Comparison of ENCODE assay signal across 7 cellular contexts in genomic region chr4:110631582-110632505, GRCh38. TPM values are rescaled to one million over a fixed set of nuclear protein-coding genes. Genes with fewer than 3 reads are reported as not detected.
DNase-seq lines count a peak whose midpoint lies in the region; ATAC-seq, FAIRE-seq and TF ChIP-seq lines count a peak whose summit lies in the region.

No MANE protein-coding gene starts in this region.

- H3K4me1 ChIP-seq in HepG2 (ENCODE audit: insufficient read depth, low read length): 0 out of 2 replicates have a peak, but pooled peaks cover 4% of the 10 kb centered on the region

- DNase-seq in GM03348 (ENCODE audit: low spot score) (peak; percentile 31), HS-5 (ENCODE audit: low read depth) (peak; percentile 83), RPMI8226 (peak; percentile 7), dedifferentiated amniotic fluid mesenchymal stem cell (ENCODE audit: extremely low spot score) (peak; percentile 76), HepG2 (ENCODE audit: low spot score) (peak; percentile 54)
- DNase-seq in stimulated activated CD8-positive, alpha-beta memory T cell treated with anti-CD3 and anti-CD28 coated beads, Interleukin-4, amount 100 ng/mL, for 48 hours: peak; percentile 68

- no peaks in the 10 kb centered on the region for H3K36me3 ChIP-seq in HepG2 (replicated peaks in 1 of 2; ENCODE audit: control insufficient read depth in 1 of 2, insufficient read depth in 2 of 2, low read length in 2 of 2)

- in situ Hi-C loops in HepG2 (cut with HindIII; ENCODE audit: extremely low pct_ligation_motif_present, low pct_unique_long_range_greater_than_20kb): loop anchor here (5.0 kb wide), 3 partner anchors 335 to 1000 kb away; no protein-coding TSS in a partner anchor

- CTCF ChIA-PET in HepG2 (lab: Yijun Ruan, JAX; ENCODE audit: low intra/inter-chr PET ratio, low total read pairs): interaction anchor here (0.7 to 1.8 kb wide), 5 partner anchors 292 to 999 kb away, joined by 3 to 21 read pairs (median 5); no protein-coding TSS in a partner anchor

- H3K27ac ChIP-seq in HepG2 (ENCODE audit: extremely low read length, insufficient read depth, low read length): no peak overlapping the region

- no peaks in the 10 kb centered on the region for H4K20me1 ChIP-seq in HepG2 (ENCODE audit: insufficient read depth, low read length)

- no TSS peak for BruUV-seq in HepG2 (replicated peaks; lab: Mats Ljungman, UMichigan)

- peak; percentile 98 for ATAC-seq in GM21381 (IDR thresholded peaks at IDR 0.05; ENCODE audit: unreplicated experiment)
- peak; percentile 99 for ATAC-seq in HepG2

- H3K4me3 ChIP-seq in HepG2 (replicated peaks in 1 of 3; ENCODE audit: insufficient read depth in 1 of 3, low read depth in 2 of 3, low read length in 3 of 3): peak overlapping the region in 1 of 3 experiments; percentile 46; a peak in 1 of 6 replicates

- 54% methylated on average over 37 of the region's 63 CpGs for WGBS in HepG2 (ENCODE audit: low lambda C conversion rate)

- peak; percentile 95 for TF ChIP-seq RAD21 in HepG2 (CRISPR knock-in tag; IDR thresholded peaks at IDR 0.05)

- TF ChIP-seq EP300 in HepG2 (IDR thresholded peaks at IDR 0.05; ENCODE audit: low read depth in 2 of 2, low read length in 2 of 2): no peak
- no peak for TF ChIP-seq EP300 in HepG2 (CRISPR knock-in tag; IDR thresholded peaks at IDR 0.05; ENCODE audit: borderline replicate concordance)

- H3K27me3 ChIP-seq in HepG2 (ENCODE audit: control insufficient read depth in 1 of 2, insufficient read depth in 2 of 2, low read length in 2 of 2): peaks cover 2 to 74% of the 10 kb centered on the region in 2 experiments

- FAIRE-seq in HepG2 (lab: Jason Lieb, UNC): peak; percentile 44

- no peaks in the 10 kb centered on the region for H3K9me3 ChIP-seq in HepG2 (ENCODE audit: low read length)

- H3K79me2 ChIP-seq in HepG2 (ENCODE audit: insufficient read depth, low read length): no peaks in the 10 kb centered on the region

- no peak for TF ChIP-seq POLR2A in HepG2 (IDR thresholded peaks at IDR 0.05; ENCODE audit: insufficient read depth in 1 of 2, low read depth in 2 of 2, low read length in 2 of 2)

- POLR2A ChIA-PET in HepG2 (lab: Yijun Ruan, JAX): no interaction called here

- peak; percentile 96 for TF ChIP-seq CTCF in HepG2 (CRISPR knock-in tag; IDR thresholded peaks at IDR 0.05)

- H3K4me2 ChIP-seq in HepG2 (ENCODE audit: low read depth, low read length): peak overlapping the region; percentile 55

- no peak overlapping the region for H3K9ac ChIP-seq in HepG2 (ENCODE audit: insufficient read depth, low read depth, low read length)

- intact Hi-C loops in HepG2 (cut with micrococcal nuclease; ENCODE audit: unreplicated experiment): loop anchor here (1.0 to 5.0 kb wide), 4 partner anchors 327 to 1400 kb away; no protein-coding TSS in a partner anchor

- H2AFZ ChIP-seq in HepG2 (ENCODE audit: low read length): no peak overlapping the region

TF ChIP-seq in HepG2, 621 proteins besides CTCF, POLR2A, EP300 and RAD21 (continues in another document):
- TF ChIP-seq NR2F1 (CRISPR knock-in tag; IDR thresholded peaks at IDR 0.05) (no peak), YEATS4 (CRISPR knock-in tag; IDR thresholded peaks at IDR 0.05; ENCODE audit: borderline replicate concordance) (0 out of 2 replicates have a peak, but pooled peaks have one; percentile 16), ZNF75D (CRISPR knock-in tag; IDR thresholded peaks at IDR 0.05; ENCODE audit: borderline replicate concordance) (no peak), ARNTL (CRISPR knock-in tag; IDR thresholded peaks at IDR 0.05) (no peak), ZNF552 (CRISPR knock-in tag; IDR thresholded peaks at IDR 0.05; ENCODE audit: borderline replicate concordance) (no peak), GABPA (IDR thresholded peaks at IDR 0.05; ENCODE audit: low read depth, low read length) (no peak), GABPA (CRISPR knock-in tag; IDR thresholded peaks at IDR 0.05; ENCODE audit: low read depth) (no peak), ZNF225 (CRISPR knock-in tag; IDR thresholded peaks at IDR 0.05) (no peak), ZNF777 (CRISPR knock-in tag; IDR thresholded peaks at IDR 0.05) (no peak), ZBTB38 (CRISPR knock-in tag; IDR thresholded peaks at IDR 0.05) (no peak), ELF4 (CRISPR knock-in tag; IDR thresholded peaks at IDR 0.05; ENCODE audit: borderline replicate concordance) (no peak), KMT2B (CRISPR knock-in tag; IDR thresholded peaks at IDR 0.05) (no peak), MED8 (CRISPR knock-in tag; IDR thresholded peaks at IDR 0.05; ENCODE audit: insufficient replicate concordance) (no peak), HDAC2 (CRISPR knock-in tag; IDR thresholded peaks at IDR 0.05) (no peak), ZMYM3 (CRISPR knock-in tag; IDR thresholded peaks at IDR 0.05) (no peak), MLLT10 (CRISPR knock-in tag; IDR thresholded peaks at IDR 0.05) (no peak), ZNF629 (CRISPR knock-in tag; conservative IDR thresholded peaks at IDR 0.05) (no peak), FUBP1 (CRISPR knock-in tag; IDR thresholded peaks at IDR 0.05; ENCODE audit: borderline replicate concordance) (no peak), CBX2 (IDR thresholded peaks at IDR 0.05; ENCODE audit: low read depth, low read length) (no peak), CBX2 (CRISPR knock-in tag; IDR thresholded peaks at IDR 0.05; ENCODE audit: low read depth) (no peak), POLR2G (IDR thresholded peaks at IDR 0.05; ENCODE audit: low read depth, low read length) (no peak), REXO4 (CRISPR knock-in tag; IDR thresholded peaks at IDR 0.05; ENCODE audit: borderline replicate concordance) (no peak), MAFG (CRISPR knock-in tag; IDR thresholded peaks at IDR 0.05) (no peak), GATAD2A (CRISPR knock-in tag; IDR thresholded peaks at IDR 0.05) (no peak), ZKSCAN1 (IDR thresholded peaks at IDR 0.05; ENCODE audit: low read length) (0 out of 2 replicates have a peak, but pooled peaks have one; percentile 17), MTA3 (CRISPR knock-in tag; IDR thresholded peaks at IDR 0.05) (no peak)
- TF ChIP-seq, protein P1, sequence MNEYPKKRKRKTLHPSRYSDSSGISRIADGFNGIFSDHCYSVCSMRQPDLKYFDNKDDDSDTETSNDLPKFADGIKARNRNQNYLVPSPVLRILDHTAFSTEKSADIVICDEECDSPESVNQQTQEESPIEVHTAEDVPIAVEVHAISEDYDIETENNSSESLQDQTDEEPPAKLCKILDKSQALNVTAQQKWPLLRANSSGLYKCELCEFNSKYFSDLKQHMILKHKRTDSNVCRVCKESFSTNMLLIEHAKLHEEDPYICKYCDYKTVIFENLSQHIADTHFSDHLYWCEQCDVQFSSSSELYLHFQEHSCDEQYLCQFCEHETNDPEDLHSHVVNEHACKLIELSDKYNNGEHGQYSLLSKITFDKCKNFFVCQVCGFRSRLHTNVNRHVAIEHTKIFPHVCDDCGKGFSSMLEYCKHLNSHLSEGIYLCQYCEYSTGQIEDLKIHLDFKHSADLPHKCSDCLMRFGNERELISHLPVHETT (CRISPR knock-in tag; conservative IDR thresholded peaks at IDR 0.05): no peak
- TF ChIP-seq, protein P2, sequence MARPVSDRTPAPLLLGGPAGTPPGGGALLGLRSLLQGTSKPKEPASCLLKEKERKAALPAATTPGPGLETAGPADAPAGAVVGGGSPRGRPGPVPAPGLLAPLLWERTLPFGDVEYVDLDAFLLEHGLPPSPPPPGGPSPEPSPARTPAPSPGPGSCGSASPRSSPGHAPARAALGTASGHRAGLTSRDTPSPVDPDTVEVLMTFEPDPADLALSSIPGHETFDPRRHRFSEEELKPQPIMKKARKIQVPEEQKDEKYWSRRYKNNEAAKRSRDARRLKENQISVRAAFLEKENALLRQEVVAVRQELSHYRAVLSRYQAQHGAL (CRISPR knock-in tag; IDR thresholded peaks at IDR 0.05; ENCODE audit: not compliant biosample characterization): no peak

RNA-seq across cellular contexts. Expression of gene PITX2, which starts 9.0 kb away (rescaled TPM):
- total RNA-seq in HepG2 (2016; rRNA removed; fragmentation: Illumina TruSeq; extraction: Trizol): not detected in 2 replicates
- total RNA-seq in HepG2 (2016; cell fraction: cytosol; rRNA removed; fragmentation: Illumina TruSeq; extraction: Trizol; ENCODE audit: low read depth): not detected in 2 replicates
- not detected in 2 replicates for total RNA-seq in HepG2 (2016; cell fraction: insoluble cytoplasmic fraction; rRNA removed; fragmentation: Illumina TruSeq; extraction: Trizol)
- not detected in 2 replicates for total RNA-seq in HepG2 (2016; cell fraction: membrane; rRNA removed; fragmentation: Illumina TruSeq; extraction: Trizol)
- total RNA-seq in HepG2 (2016; cell fraction: nucleus; rRNA removed; fragmentation: Illumina TruSeq; extraction: Trizol): not detected in 2 replicates
- not detected in 2 replicates for polyA plus RNA-seq in HepG2 (2011; rRNA removed)
- polyA plus RNA-seq in HepG2 (2011; cell fraction: cytosol; rRNA removed): not detected in 2 replicates
- polyA plus RNA-seq in HepG2 (2011; cell fraction: nucleus; rRNA removed): not detected in 2 replicates
- not detected in 2 replicates for polyA plus RNA-seq in HepG2 (2012)
- not detected in 2 replicates for polyA plus RNA-seq in HepG2 (2016; cell fraction: cytosol; fragmentation: Illumina TruSeq; extraction: Trizol; ENCODE audit: low read depth)
- polyA plus RNA-seq in HepG2 (2016; cell fraction: insoluble cytoplasmic fraction; fragmentation: Illumina TruSeq; extraction: Trizol; ENCODE audit: low read depth): not detected in 2 replicates
- polyA plus RNA-seq in HepG2 (2016; cell fraction: membrane; fragmentation: Illumina TruSeq; extraction: Trizol; ENCODE audit: low read depth): not detected in 2 replicates
- polyA plus RNA-seq in HepG2 (2016; cell fraction: nucleus; fragmentation: Illumina TruSeq; extraction: Trizol; ENCODE audit: insufficient read depth, low read depth): not detected in 2 replicates
- polyA minus RNA-seq in HepG2 (2011; rRNA and poly(A)+ RNA removed; ENCODE audit: low replicate concordance): 7.3 TPM in 1 of 2 replicates, not detected in the other
- polyA minus RNA-seq in HepG2 (2011; cell fraction: cytosol; rRNA and poly(A)+ RNA removed): not detected in 2 replicates
- polyA minus RNA-seq in HepG2 (2011; cell fraction: nucleus; rRNA and poly(A)+ RNA removed): not detected in 2 replicates

Comparison
In these comparisons a context has a peak if more than half of its experiments do, and no peak if none do; other contexts are left out.
1. DNase-seq: peak in every context shown above with its lines; median percentile 83 in HS-5; 76 in dedifferentiated amniotic fluid mesenchymal stem cell; 68 in stimulated activated CD8-positive, alpha-beta memory T cell treated with anti-CD3 and anti-CD28 coated beads, Interleukin-4, amount 100 ng/mL, for 48 hours; 54 in HepG2; 31 in GM03348; 7 in RPMI8226.